ENCODE assay signal across 8 cellular contexts in the genomic region with DNA sequence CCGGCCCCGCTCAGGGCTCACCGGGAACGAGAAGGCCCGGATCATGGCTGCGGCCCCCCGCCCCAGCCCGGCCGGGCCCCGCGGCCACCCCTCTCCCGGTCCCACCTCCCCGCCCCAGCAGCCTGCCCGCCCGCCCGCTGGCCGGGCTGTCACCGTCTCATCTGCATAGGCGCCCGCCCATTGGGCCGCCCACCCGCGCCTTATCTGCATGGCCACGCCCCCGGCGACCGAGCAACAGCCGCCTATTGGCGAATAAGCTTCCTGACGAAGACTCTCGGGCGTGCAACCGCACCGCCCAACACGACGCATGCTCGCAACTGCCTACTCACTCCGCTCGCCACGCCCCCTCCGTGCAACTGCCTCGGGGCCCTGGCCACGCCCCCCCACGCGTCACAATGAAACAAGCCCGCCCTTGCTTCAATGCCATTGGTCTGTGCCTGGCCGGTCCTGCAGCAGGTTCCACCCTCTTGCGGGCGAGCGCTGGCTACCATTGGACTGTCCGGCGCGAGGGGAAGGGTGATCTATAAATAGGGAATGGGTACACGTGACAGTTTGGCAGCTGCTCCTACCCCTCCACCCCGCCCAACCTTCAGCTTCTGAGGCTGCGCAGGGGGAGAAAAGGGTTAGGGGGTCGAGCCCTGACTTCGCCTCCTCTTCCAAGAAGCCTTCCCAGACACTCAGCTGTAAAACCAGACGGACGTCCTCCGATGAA.
DNase-seq lines count a peak whose midpoint lies in the region; ATAC-seq and TF ChIP-seq lines count a peak whose summit lies in the region.

A gene with protein sequence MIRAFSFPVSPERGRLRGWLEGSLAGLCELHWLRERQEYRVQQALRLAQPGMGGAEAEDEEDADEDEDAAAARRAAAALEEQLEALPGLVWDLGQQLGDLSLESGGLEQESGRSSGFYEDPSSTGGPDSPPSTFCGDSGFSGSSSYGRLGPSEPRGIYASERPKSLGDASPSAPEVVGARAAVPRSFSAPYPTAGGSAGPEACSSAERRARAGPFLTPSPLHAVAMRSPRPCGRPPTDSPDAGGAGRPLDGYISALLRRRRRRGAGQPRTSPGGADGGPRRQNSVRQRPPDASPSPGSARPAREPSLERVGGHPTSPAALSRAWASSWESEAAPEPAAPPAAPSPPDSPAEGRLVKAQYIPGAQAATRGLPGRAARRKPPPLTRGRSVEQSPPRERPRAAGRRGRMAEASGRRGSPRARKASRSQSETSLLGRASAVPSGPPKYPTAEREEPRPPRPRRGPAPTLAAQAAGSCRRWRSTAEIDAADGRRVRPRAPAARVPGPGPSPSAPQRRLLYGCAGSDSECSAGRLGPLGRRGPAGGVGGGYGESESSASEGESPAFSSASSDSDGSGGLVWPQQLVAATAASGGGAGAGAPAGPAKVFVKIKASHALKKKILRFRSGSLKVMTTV (minus strand): TSS at position 163 of the 712 bp plus-strand sequence. CDS start 118 bp downstream, at position 45.

- peak within 1 kb of the TSS in 17 of 21 experiments; percentile 0 to 83 (median 47) for H3K27ac ChIP-seq in skin epidermis

- H3K4me3 ChIP-seq in AG04449 (ENCODE audit: low read depth, low read length) = peak within 1 kb of the TSS; percentile 69
- H3K4me3 ChIP-seq in skin epidermis = peak within 1 kb of the TSS; percentile 43 to 57 (median 49)

- DNase-seq in AG04449 (ENCODE audit: low read depth, low spot score) (peak; percentile 97), NCI-H226 (peak; percentile 98), iPS-NIHi7 (ENCODE audit: extremely low spot score) (peak; percentile 98)
- DNase-seq in activated CD4-positive, CD25-positive, alpha-beta regulatory T cell (lab: John Stamatoyannopoulos, UW) = peak; percentile 99 to 100 (median 100)
- DNase-seq in central memory CD4-positive, alpha-beta T cell = peak; percentile 100

- ATAC-seq in GM18909 (IDR thresholded peaks at IDR 0.05; ENCODE audit: poor library complexity, unreplicated experiment) (peak; percentile 90), HG03196 (IDR thresholded peaks at IDR 0.05; ENCODE audit: unreplicated experiment) (peak; percentile 90)

- POLR2A ChIA-PET in AG04449 (lab: Yijun Ruan, JAX) = interaction anchor here (0.9 to 3.1 kb wide), 4 partner anchors 30 to 60 kb away, joined by 3 to 15 read pairs (median 5); a partner anchor contains a TSS

- CTCF ChIA-PET in AG04449 (lab: Yijun Ruan, JAX) = interaction anchor here (0.9 to 15.3 kb wide), 26 partner anchors 8 to 145 kb away, joined by 3 to 685 read pairs (median 10); a partner anchor contains a TSS

- TF ChIP-seq CTCF in AG04449 (IDR thresholded peaks at IDR 0.05; ENCODE audit: insufficient read depth, low read length, missing control alignments) = no peak

Comparison
In these comparisons a context has a peak if more than half of its experiments do, and no peak if none do; other contexts are left out.
1. Peak in every context shown above with its lines: DNase-seq, ATAC-seq, H3K4me3 ChIP-seq and H3K27ac ChIP-seq.